In genomic region chr20:25274481-25274880, GRCh38 we compare ENCODE assay signal across 15 cellular contexts. TPM values are rescaled to one million over a fixed set of nuclear protein-coding genes. Genes with fewer than 3 reads are reported as not detected.
DNase-seq lines count a peak whose midpoint lies in the region; ATAC-seq and TF ChIP-seq lines count a peak whose summit lies in the region.
"Had no signal": no experiment of that assay in that cellular context is flagged by ENCODE, and none has a peak within 500 bp of the region (broad histone marks: within the 10 kb centered on the region; RNA-seq: fewer than 3 reads in every experiment).

No MANE protein-coding gene starts in this region.

- no peak overlapping the region for H3K4me2 ChIP-seq in osteoblast (ENCODE audit: insufficient read depth, low read length)

- peaks cover 26% of the 10 kb centered on the region for H3K79me2 ChIP-seq in osteoblast (ENCODE audit: insufficient read depth, low read length)

- no peaks in the 10 kb centered on the region for H3K27me3 Mint-ChIP-seq in activated naive CD4-positive, alpha-beta T cell treated with anti-CD3 and anti-CD28 coated beads, Interleukin-2, amount 10 ng/mL, durations not matched to agents 7 days and 5 days
- H3K27me3 Mint-ChIP-seq: activated CD4-positive, alpha-beta T cell treated with anti-CD3 and anti-CD28 coated beads, Interleukin-2, amount 10 ng/mL, durations not matched to agents 7 days and 5 days; CD8-positive, alpha-beta memory T cell had no signal

- no peak for TF ChIP-seq POLR2A in heart left ventricle (IDR thresholded peaks at IDR 0.05)
- no peak for TF ChIP-seq POLR2A in upper lobe of left lung (IDR thresholded peaks at IDR 0.05)

- TF ChIP-seq EP300 in upper lobe of left lung (IDR thresholded peaks at IDR 0.05), result no peak

- WGBS in heart left ventricle, 4 donors, result 72 to 86% (median 75%) methylated on average over 8 to 20 of the region's 20 CpGs
- 94 to 96% methylated on average over 19 to 20 of the region's 20 CpGs for WGBS in upper lobe of left lung, 2 donors

- intact Hi-C loops in heart left ventricle (cut with DNase I), result loop anchor here in 3 of 10 donors (1.0 to 2.0 kb wide), 3 partner anchors 16 to 19 kb away; no protein-coding TSS in a partner anchor

- H3K36me3 ChIP-seq in heart left ventricle (peaks cover 0 to 99% (median 84%) of the 10 kb centered on the region in 9 donors), osteoblast (ENCODE audit: insufficient read depth, low read length) (peaks cover 87% of the 10 kb centered on the region), upper lobe of left lung (peaks cover 24 to 96% (median 82%) of the 10 kb centered on the region in 4 donors)

- no peaks in the 10 kb centered on the region for H3K27me3 ChIP-seq in heart left ventricle
- H3K27me3 ChIP-seq in osteoblast (ENCODE audit: insufficient read depth, low read length), result no peaks in the 10 kb centered on the region
- no peaks in the 10 kb centered on the region for H3K27me3 ChIP-seq in upper lobe of left lung
- H3K27me3 ChIP-seq: SJSA1 had no signal

- CTCF ChIA-PET in activated naive CD4-positive, alpha-beta T cell treated with anti-CD3 and anti-CD28 coated beads, Interleukin-2, amount 10 ng/mL, durations not matched to agents 7 days and 5 days (lab: Charles Lee), result no interaction called here

- H3K4me1 ChIP-seq in heart left ventricle (peaks cover 0 to 75% (median 34%) of the 10 kb centered on the region in 12 donors), osteoblast (ENCODE audit: insufficient read depth, low read length) (no peaks in the 10 kb centered on the region), upper lobe of left lung (no peaks in the 10 kb centered on the region)
- H3K4me1 ChIP-seq: SJSA1 had no signal

- H3K9me3 ChIP-seq in heart left ventricle (no peaks in the 10 kb centered on the region), osteoblast (ENCODE audit: low read depth, low read length) (no peaks in the 10 kb centered on the region), upper lobe of left lung (no peaks in the 10 kb centered on the region)
- H3K9me3 ChIP-seq: SJSA1 had no signal

- peaks cover 15% of the 10 kb centered on the region for H3K36me3 Mint-ChIP-seq in activated naive CD4-positive, alpha-beta T cell treated with anti-CD3 and anti-CD28 coated beads, Interleukin-2, amount 10 ng/mL, durations not matched to agents 7 days and 5 days

- no peaks in the 10 kb centered on the region for H3K4me1 Mint-ChIP-seq in activated naive CD4-positive, alpha-beta T cell treated with anti-CD3 and anti-CD28 coated beads, Interleukin-2, amount 10 ng/mL, durations not matched to agents 7 days and 5 days
- H3K4me1 Mint-ChIP-seq: activated CD4-positive, alpha-beta T cell treated with anti-CD3 and anti-CD28 coated beads, Interleukin-2, amount 10 ng/mL, durations not matched to agents 7 days and 5 days; CD8-positive, alpha-beta memory T cell had no signal

- ATAC-seq in heart left ventricle (peak in 3 of 4 donors; percentile 10 to 47 (median 22)), upper lobe of left lung (ENCODE audit: low FRiP score in 2 of 2) (no peak), GM18502 (IDR thresholded peaks at IDR 0.05; ENCODE audit: poor library complexity, unreplicated experiment) (no peak)
- ATAC-seq: esophagus mucosa had no signal

- no peak overlapping the region for H3K4me3 Mint-ChIP-seq in activated naive CD4-positive, alpha-beta T cell treated with anti-CD3 and anti-CD28 coated beads, Interleukin-2, amount 10 ng/mL, durations not matched to agents 7 days and 5 days
- H3K4me3 Mint-ChIP-seq: activated CD4-positive, alpha-beta T cell treated with anti-CD3 and anti-CD28 coated beads, Interleukin-2, amount 10 ng/mL, durations not matched to agents 7 days and 5 days had no signal

- no peak for TF ChIP-seq CTCF in heart left ventricle (IDR thresholded peaks at IDR 0.05)
- TF ChIP-seq CTCF in osteoblast (IDR thresholded peaks at IDR 0.05; ENCODE audit: extremely low read depth, low read depth, low read length), result no peak
- TF ChIP-seq CTCF in upper lobe of left lung (IDR thresholded peaks at IDR 0.05), result no peak

- H3K27ac Mint-ChIP-seq in activated naive CD4-positive, alpha-beta T cell treated with anti-CD3 and anti-CD28 coated beads, Interleukin-2, amount 10 ng/mL, durations not matched to agents 7 days and 5 days, result no peak overlapping the region

- H2AFZ ChIP-seq in osteoblast (ENCODE audit: low read length), result no peak overlapping the region

- H3K4me3 ChIP-seq in heart left ventricle (no peak overlapping the region), osteoblast (ENCODE audit: insufficient read depth, low read length) (no peak overlapping the region), upper lobe of left lung (no peak overlapping the region)
- H3K4me3 ChIP-seq: SJSA1 had no signal

- no peaks in the 10 kb centered on the region for H3K9me3 Mint-ChIP-seq in activated naive CD4-positive, alpha-beta T cell treated with anti-CD3 and anti-CD28 coated beads, Interleukin-2, amount 10 ng/mL, durations not matched to agents 7 days and 5 days
- H3K9me3 Mint-ChIP-seq: activated CD4-positive, alpha-beta T cell treated with anti-CD3 and anti-CD28 coated beads, Interleukin-2, amount 10 ng/mL, durations not matched to agents 7 days and 5 days; CD8-positive, alpha-beta memory T cell had no signal

- DNase-seq in activated naive CD4-positive, alpha-beta T cell treated with anti-CD3 and anti-CD28 coated beads, Interleukin-2, amount 10 ng/mL, durations not matched to agents 7 days and 5 days, result peak; percentile 18
- no peak for DNase-seq in activated naive CD4-positive, alpha-beta T cell treated with Interleukin-2 at 50 U/mL for 16 hours
- peak; percentile 11 to 70 (median 39) for DNase-seq in heart left ventricle
- peak; percentile 51 for DNase-seq in osteoblast (ENCODE audit: insufficient read length, low spot score, missing footprints)
- peak; percentile 9 to 59 for DNase-seq in upper lobe of left lung
- DNase-seq in dermis blood vessel endothelial cell, result no peak
- DNase-seq in cerebellar nuclear complex (lab: John Stamatoyannopoulos, UW), result no peak
- DNase-seq: activated CD4-positive, alpha-beta T cell treated with anti-CD3 and anti-CD28 coated beads, Interleukin-2, amount 10 ng/mL, durations not matched to agents 7 days and 5 days; kidney glomerular epithelial cell; NCI-H1694; T-helper 9 cell had no signal

- H3K27ac ChIP-seq in heart left ventricle (peak overlapping the region in 11 of 12 donors; percentile 29 to 75 (median 58)), osteoblast (ENCODE audit: low read depth, low read length) (no peak overlapping the region), upper lobe of left lung (no peak overlapping the region)
- H3K27ac ChIP-seq: SJSA1 had no signal

- H4K20me1 ChIP-seq in osteoblast (ENCODE audit: insufficient read depth, low read length), result peaks cover 16% of the 10 kb centered on the region

RNA-seq across cellular contexts. Expression of gene PYGB, which starts 26.6 kb away (rescaled TPM):
- total RNA-seq in heart left ventricle (100 to 1,000 TPM; 172 to 450 (median 233) TPM), osteoblast (191 and 194 TPM in 2 replicates), upper lobe of left lung (100 to 1,000 TPM in 3 of 6 donors, 10 to 100 TPM in 3; 59.4 to 128 (median 98.4) TPM), dermis blood vessel endothelial cell (81.9 and 127 TPM in 2 replicates)
- polyA plus RNA-seq in heart left ventricle, result 100 to 1,000 TPM; 144 to 227 TPM

Comparison
In these comparisons a context has a peak if more than half of its experiments do, and no peak if none do; other contexts are left out.
1. DNase-seq: peak in activated naive CD4-positive, alpha-beta T cell treated with anti-CD3 and anti-CD28 coated beads, Interleukin-2, amount 10 ng/mL, durations not matched to agents 7 days and 5 days (single experiment), heart left ventricle (5 of 5), osteoblast (single experiment) and upper lobe of left lung (2 of 2); none in activated naive CD4-positive, alpha-beta T cell treated with Interleukin-2 at 50 U/mL for 16 hours (single experiment), dermis blood vessel endothelial cell (single experiment) and cerebellar nuclear complex (0 of 2).
2. ATAC-seq: peak in heart left ventricle (3 of 4); none in upper lobe of left lung (0 of 2) and GM18502 (single experiment).
3. H3K27ac ChIP-seq: peak in heart left ventricle (11 of 12); none in osteoblast (single experiment) and upper lobe of left lung (0 of 4).